Comparison of ENCODE assay signal across 15 cellular contexts in the genomic region with DNA sequence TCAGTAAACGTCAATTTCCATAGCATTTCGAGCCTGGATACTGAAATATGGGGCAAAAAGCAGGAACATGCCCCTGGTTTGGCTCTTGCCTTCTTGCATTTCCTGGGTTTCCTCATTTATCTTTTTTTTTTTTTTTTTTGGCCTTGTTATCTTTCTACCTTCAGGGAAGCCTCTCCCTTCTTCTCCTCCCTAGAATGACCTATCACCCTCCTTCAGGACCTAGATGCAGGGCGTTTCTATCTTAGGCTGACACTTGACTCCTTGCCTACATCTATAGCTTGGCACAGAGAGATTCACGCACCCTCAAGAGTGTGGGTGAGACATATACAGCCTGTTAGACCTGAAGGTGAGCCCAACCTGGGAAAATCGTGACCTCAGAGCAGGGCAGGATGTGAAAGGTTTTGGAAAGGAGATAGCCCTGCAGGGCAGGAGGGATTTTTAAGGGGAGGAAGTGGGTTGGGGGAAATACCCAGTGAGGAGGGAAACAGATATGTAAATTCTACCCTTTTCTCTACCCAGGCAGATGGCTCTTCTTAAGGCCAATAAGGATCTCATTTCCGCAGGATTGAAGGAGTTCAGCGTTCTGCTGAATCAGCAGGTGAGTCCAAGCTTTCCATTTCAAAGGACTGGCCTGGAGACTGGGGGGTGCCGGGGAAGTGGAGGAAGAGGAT. TPM values are rescaled to one million over a fixed set of nuclear protein-coding genes. Genes with fewer than 3 reads are reported as not detected.
DNase-seq lines count a peak whose midpoint lies in the region; ATAC-seq, FAIRE-seq and TF ChIP-seq lines count a peak whose summit lies in the region.
"Had no signal": no experiment of that assay in that cellular context is flagged by ENCODE, and none has a peak within 500 bp of the region (broad histone marks: within the 10 kb centered on the region; RNA-seq: fewer than 3 reads in every experiment).

A gene with protein sequence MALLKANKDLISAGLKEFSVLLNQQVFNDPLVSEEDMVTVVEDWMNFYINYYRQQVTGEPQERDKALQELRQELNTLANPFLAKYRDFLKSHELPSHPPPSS (plus strand): TSS at position 284 of the 671 bp plus-strand sequence. CDS start 240 bp downstream, at position 524.

- intact Hi-C loops in right cardiac atrium (cut with DNase I): no loop called here
- intact Hi-C loops in left ventricle myocardium superior (cut with micrococcal nuclease): no loop called here
- intact Hi-C loops in K562 (cut with micrococcal nuclease): no loop called here
- intact Hi-C loops in aorta (cut with DNase I): no loop called here

- CTCF ChIA-PET in K562 (lab: Yijun Ruan, JAX; ENCODE audit: low intra/inter-chr PET ratio): no interaction called here

- no peak for TF ChIP-seq POLR2A in K562 (conservative IDR thresholded peaks at IDR 0.05)

- H3K36me3 Mint-ChIP-seq in naive B cell: no peaks in the 10 kb centered on the region
- H3K36me3 Mint-ChIP-seq: activated naive CD8-positive, alpha-beta T cell treated with anti-CD3 and anti-CD28 coated beads, Interleukin-2, amount 10 ng/mL, durations not matched to agents 7 days and 5 days had no signal

- H3K27me3 Mint-ChIP-seq in naive B cell: peaks cover 18 to 32% (median 19%) of the 10 kb centered on the region in 3 donors

- BruUV-seq in K562 (replicated peaks; lab: Mats Ljungman, UMichigan): no TSS peak

- H3K9ac ChIP-seq in K562 (ENCODE audit: insufficient read depth in 1 of 2, low read depth in 2 of 2, low read length in 2 of 2): peak within 1 kb of the TSS; percentile 35 to 41; a peak in 3 of 4 replicates
- H3K9ac ChIP-seq: BLaER1 treated with 17β-estradiol and CSF1 and Interleukin-3, amounts not matched to agents 10 nM and 100 nM had no signal

- H4K20me1 ChIP-seq in K562 (replicated peaks; ENCODE audit: control insufficient read depth, insufficient read depth, low read length): no peaks in the 10 kb centered on the region
- H4K20me1 ChIP-seq: BLaER1 treated with 17β-estradiol and CSF1 and Interleukin-3, amounts not matched to agents 10 nM and 100 nM had no signal

- H3K27ac ChIP-seq in right cardiac atrium (ENCODE audit: low read length) (no peak within 1 kb of the TSS), K562 (ENCODE audit: extremely low read depth, low read depth, low read length) (peak within 1 kb of the TSS; percentile 44; the same call in 2 of the 3 replicates), aorta (ENCODE audit: low read depth in 1 of 2, low read length in 2 of 2) (no peak within 1 kb of the TSS)
- H3K27ac ChIP-seq: BLaER1 treated with 17β-estradiol and CSF1 and Interleukin-3, amounts not matched to agents 10 nM and 100 nM had no signal

- peak within 1 kb of the TSS; percentile 74 for H3K4me2 ChIP-seq in K562 (ENCODE audit: insufficient read depth, low read length)
- H3K4me2 ChIP-seq: BLaER1 treated with 17β-estradiol and CSF1 and Interleukin-3, amounts not matched to agents 10 nM and 100 nM had no signal

- DNase-seq in right cardiac atrium (no peak), left ventricle myocardium superior (no peak), K562 (ENCODE audit: extremely low read depth in 1 of 4, low spot score in 3 of 4) (peak; percentile 39 to 78 (median 56)), naive B cell (no peak), aorta (no peak), NCI-H187 (lab: John Stamatoyannopoulos, UW) (no peak), EL (no peak)
- DNase-seq: activated CD4-positive, alpha-beta T cell treated with anti-CD3 and anti-CD28 coated beads for 48 hours; activated naive CD8-positive, alpha-beta T cell treated with anti-CD3 and anti-CD28 coated beads, Interleukin-2, amount 10 ng/mL, durations not matched to agents 7 days and 5 days; NCI-H1436; NCI-H69; small intestine had no signal

- peak within 1 kb of the TSS in 7 of 8 donors; percentile 35 to 89 (median 79) for H3K4me3 Mint-ChIP-seq in naive B cell

- peak within 1 kb of the TSS; percentile 79 for H2AFZ ChIP-seq in K562 (ENCODE audit: low read depth, low read length)

- TF ChIP-seq RAD21 in K562 (CRISPR knock-in tag; conservative IDR thresholded peaks at IDR 0.05 in 1 of 2, IDR thresholded peaks at IDR 0.05 in 1 of 2): no peak

- no peaks in the 10 kb centered on the region for H3K9me3 ChIP-seq in right cardiac atrium (ENCODE audit: control insufficient read depth, low read length)
- 0 out of 2 replicates have a peak, but pooled peaks cover 1% of the 10 kb centered on the region for H3K9me3 ChIP-seq in K562 (replicated peaks; ENCODE audit: control insufficient read depth, insufficient read depth, low read depth, low read length)
- H3K9me3 ChIP-seq in aorta (ENCODE audit: control insufficient read depth, low read length): no peaks in the 10 kb centered on the region

- WGBS in right cardiac atrium: 56% methylated on average over 8 of the region's 8 CpGs
- 24% methylated on average over 8 of the region's 8 CpGs for WGBS in K562 (ENCODE audit: insufficient coverage, low coverage, missing lambda C conversion rate)
- 75 to 78% methylated on average over 8 of the region's 8 CpGs for WGBS in aorta, 2 donors

- H3K4me1 ChIP-seq in right cardiac atrium (ENCODE audit: control insufficient read depth, insufficient read depth, low read length): no peaks in the 10 kb centered on the region
- peaks cover 28 to 32% of the 10 kb centered on the region in 2 experiments; a peak in 4 of 5 replicates for H3K4me1 ChIP-seq in K562 (replicated peaks in 1 of 2; ENCODE audit: control insufficient read depth in 2 of 2, insufficient read depth in 2 of 2, low read length in 2 of 2)
- no peaks in the 10 kb centered on the region for H3K4me1 ChIP-seq in aorta (ENCODE audit: control insufficient read depth in 1 of 2, insufficient read depth in 2 of 2, low read length in 2 of 2)
- H3K4me1 ChIP-seq: BLaER1 treated with 17β-estradiol and CSF1 and Interleukin-3, amounts not matched to agents 10 nM and 100 nM had no signal

- in situ Hi-C loops in K562 (cut with MboI): no loop called here

- POLR2A ChIA-PET in K562 (lab: Yijun Ruan, JAX): interaction anchor here (0.7 to 2.2 kb wide), 3 partner anchors 12 to 32 kb away, joined by 3 to 9 read pairs (median 3); a partner anchor contains a TSS

- peak; percentile 84 for FAIRE-seq in K562 (lab: Jason Lieb, UNC)
- FAIRE-seq: small intestine had no signal

- H3K4me3 ChIP-seq in right cardiac atrium (ENCODE audit: low read length) (peak within 1 kb of the TSS; percentile 73), K562 (no peak within 1 kb of the TSS; the same call in 1 of the 2 replicates), aorta (ENCODE audit: low read length in 2 of 2) (peak within 1 kb of the TSS; percentile 70 to 72)
- H3K4me3 ChIP-seq: BLaER1 treated with 17β-estradiol and CSF1 and Interleukin-3, amounts not matched to agents 10 nM and 100 nM had no signal

- H3K36me3 ChIP-seq in K562 (ENCODE audit: control insufficient read depth, insufficient read depth, low read length): no peaks in the 10 kb centered on the region
- no peaks in the 10 kb centered on the region for H3K36me3 ChIP-seq in aorta (ENCODE audit: control insufficient read depth in 1 of 2, insufficient read depth in 2 of 2, low read length in 1 of 2)
- H3K36me3 ChIP-seq: BLaER1 treated with 17β-estradiol and CSF1 and Interleukin-3, amounts not matched to agents 10 nM and 100 nM had no signal

- H3K79me2 ChIP-seq in K562 (ENCODE audit: control insufficient read depth, insufficient read depth, low read length): no peaks in the 10 kb centered on the region

- ATAC-seq in right cardiac atrium: no peak
- ATAC-seq in left ventricle myocardium superior: no peak
- peak; percentile 64 for ATAC-seq in K562
- ATAC-seq in naive B cell (ENCODE audit: low read depth in 2 of 2): no peak
- no peak for ATAC-seq in aorta (ENCODE audit: low FRiP score)
- ATAC-seq in HG02571 (IDR thresholded peaks at IDR 0.05; ENCODE audit: unreplicated experiment): no peak

- H3K4me1 Mint-ChIP-seq in naive B cell: peaks cover 16 to 23% (median 18%) of the 10 kb centered on the region in 3 donors

- TF ChIP-seq CTCF in K562 (IDR thresholded peaks at IDR 0.05 in 2 of 3, conservative IDR thresholded peaks at IDR 0.05 in 1 of 3; ENCODE audit: insufficient read depth in 2 of 3, low read depth in 1 of 3, low read length in 3 of 3): no peak

- peak; percentile 65 for TF ChIP-seq EP300 in K562 (IDR thresholded peaks at IDR 0.05; ENCODE audit: low read length)

- no peaks in the 10 kb centered on the region for H3K9me3 Mint-ChIP-seq in naive B cell
- H3K9me3 Mint-ChIP-seq: activated naive CD8-positive, alpha-beta T cell treated with anti-CD3 and anti-CD28 coated beads, Interleukin-2, amount 10 ng/mL, durations not matched to agents 7 days and 5 days had no signal

- peak within 1 kb of the TSS in 3 of 6 donors; percentile 1 to 16 (median 2) for H3K27ac Mint-ChIP-seq in naive B cell
- H3K27ac Mint-ChIP-seq: activated naive CD8-positive, alpha-beta T cell treated with anti-CD3 and anti-CD28 coated beads, Interleukin-2, amount 10 ng/mL, durations not matched to agents 7 days and 5 days had no signal

- H3K27me3 ChIP-seq in right cardiac atrium (ENCODE audit: control insufficient read depth, insufficient read depth): no peaks in the 10 kb centered on the region
- no peaks in the 10 kb centered on the region for H3K27me3 ChIP-seq in K562 (ENCODE audit: control insufficient read depth in 2 of 2, insufficient read depth in 2 of 2, low read length in 2 of 2)
- H3K27me3 ChIP-seq in aorta (ENCODE audit: control insufficient read depth in 1 of 2, insufficient read depth in 2 of 2, low read length in 1 of 2): no peaks in the 10 kb centered on the region

- H3K9me1 ChIP-seq in K562 (ENCODE audit: control insufficient read depth, insufficient read depth, low read length): no peaks in the 10 kb centered on the region

RNA-seq across cellular contexts. Expression of the gene that starts here (rescaled TPM):
- total RNA-seq in right cardiac atrium (not detected), left ventricle myocardium superior (not detected), K562 (2014; rRNA removed) (23.3 and 25.8 TPM in 2 replicates), K562 (2014; rRNA removed; fragmentation: Illumina TruSeq; extraction: Trizol) (18.1 and 21.6 TPM in 2 replicates), K562 (2015; rRNA removed; fragmentation: Illumina TruSeq; extraction: Trizol) (12.0 and 13.0 TPM in 2 replicates), K562 (2021) (21.3 TPM in 2 replicates), aorta (1 to 10 TPM in 1 of 2 donors, not detected in 1; 4.7 TPM)
- polyA plus RNA-seq in right cardiac atrium (not detected), K562 (2011; rRNA removed) (6.1 and 6.6 TPM in 2 replicates), K562 (2014; fragmentation: Illumina TruSeq; extraction: Trizol) (23.3 and 45.7 TPM in 2 replicates), K562 (2014; fragmentation: Nextera tagmentation; extraction: Ambion mirVana) (10 to 100 TPM; 82.9 to 99.1 TPM), K562 (2014; rRNA removed) (29.6 and 30.7 TPM in 2 replicates), naive B cell (ENCODE audit: low read depth in 6 of 6) (not detected), aorta (not detected)
- total RNA-seq in K562 (2011; cell fraction: chromatin; rRNA removed; ENCODE audit: low replicate concordance): 1.1 TPM in 1 of 2 replicates, not detected in the other
- 3.0 and 3.4 TPM in 2 replicates for total RNA-seq in K562 (2011; cell fraction: nucleolus; rRNA removed)
- total RNA-seq in K562 (2011; cell fraction: nucleoplasm; rRNA removed): 5.1 TPM in 1 of 2 replicates, not detected in the other
- polyA plus RNA-seq in K562 (2011; cell fraction: cytosol; rRNA removed): 5.8 and 8.3 TPM in 2 replicates
- 0.88 and 2.4 TPM in 2 replicates for polyA plus RNA-seq in K562 (2011; cell fraction: nucleus; rRNA removed)
- polyA plus RNA-seq in K562 (2012): 20.2 and 30.0 TPM in 2 replicates
- 2.7 TPM in 1 of 2 replicates, not detected in the other for polyA minus RNA-seq in K562 (2011; rRNA and poly(A)+ RNA removed)
- polyA minus RNA-seq in K562 (2011; cell fraction: cytosol; rRNA and poly(A)+ RNA removed): not detected in 2 replicates
- polyA minus RNA-seq in K562 (2011; cell fraction: nucleus; rRNA and poly(A)+ RNA removed): not detected in 2 replicates
- total RNA-seq: activated naive CD8-positive, alpha-beta T cell treated with anti-CD3 and anti-CD28 coated beads, Interleukin-2, amount 10 ng/mL, durations not matched to agents 7 days and 5 days; SK-MEL-5 had no signal
- polyA plus RNA-seq: small intestine had no signal

Comparison
In these comparisons a context has a peak if more than half of its experiments do, and no peak if none do; other contexts are left out.
1. DNase-seq: peak in K562 (4 of 4); none in right cardiac atrium (0 of 3), left ventricle myocardium superior (single experiment), naive B cell (single experiment), aorta (0 of 2), NCI-H187 (0 of 2) and EL (single experiment).